28 cellular contexts compared by ENCODE assay signal in the genomic region with DNA sequence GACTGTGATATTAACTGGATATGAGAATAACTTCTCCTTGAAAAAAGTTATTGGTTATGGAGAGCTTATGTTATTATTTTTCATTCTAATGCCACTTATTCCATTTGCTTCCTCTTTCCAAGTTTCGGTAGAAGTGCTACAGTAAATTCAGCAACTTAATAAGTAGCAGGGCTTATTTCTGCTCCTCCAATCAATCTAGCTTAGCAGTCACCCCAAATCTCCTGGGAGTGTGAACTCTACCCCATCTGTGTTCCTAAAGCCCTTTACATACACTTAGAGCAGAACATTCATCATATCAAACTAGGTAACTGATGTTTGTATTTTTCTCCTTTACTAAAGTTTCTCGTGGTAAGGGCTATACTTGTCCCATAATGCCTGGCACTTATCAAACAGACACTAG. TPM values are rescaled to one million over a fixed set of nuclear protein-coding genes. Genes with fewer than 3 reads are reported as not detected.
DNase-seq lines count a peak whose midpoint lies in the region; ATAC-seq and TF ChIP-seq lines count a peak whose summit lies in the region.
"Had no signal": no experiment of that assay in that cellular context is flagged by ENCODE, and none has a peak within 500 bp of the region (broad histone marks: within the 10 kb centered on the region; RNA-seq: fewer than 3 reads in every experiment).

No MANE protein-coding gene starts in this region.

- peaks cover 57% of the 10 kb centered on the region for H3K4me1 Mint-ChIP-seq in stimulated activated naive CD8-positive, alpha-beta T cell treated with anti-CD3 and anti-CD28 coated beads, Interleukin-15, Interleukin-2, amounts not matched to agents 100 ng/mL and 50 ng/mL, for 24 hours (ENCODE audit: low read depth)
- no peaks in the 10 kb centered on the region for H3K4me1 Mint-ChIP-seq in endothelial cell (ENCODE audit: unreplicated experiment)

- intact Hi-C loops in left ventricle myocardium inferior (cut with micrococcal nuclease) = no loop called here

- in situ Hi-C loops in brain microvascular endothelial cell (cut with HindIII; ENCODE audit: low pct_ligation_motif_present, low sequenced_read_pairs) = no loop called here

- H3K27ac ChIP-seq in brain microvascular endothelial cell = peak overlapping the region; percentile 77
- no peak overlapping the region for H3K27ac ChIP-seq in left ventricle myocardium inferior (replicated peaks)
- H3K27ac ChIP-seq: hepatocyte, RWPE1 had no signal

- TF ChIP-seq CTCF in brain microvascular endothelial cell (IDR thresholded peaks at IDR 0.05; ENCODE audit: low read depth, low read length, missing control alignments) (no peak), endothelial cell (IDR thresholded peaks at IDR 0.05; ENCODE audit: unreplicated experiment) (no peak), left ventricle myocardium inferior (IDR thresholded peaks at IDR 0.05; ENCODE audit: borderline replicate concordance) (no peak)

- peaks cover 7% of the 10 kb centered on the region for H3K36me3 Mint-ChIP-seq in stimulated activated naive CD8-positive, alpha-beta T cell treated with anti-CD3 and anti-CD28 coated beads, Interleukin-15, Interleukin-2, amounts not matched to agents 100 ng/mL and 50 ng/mL, for 24 hours (ENCODE audit: low read depth)
- no peaks in the 10 kb centered on the region for H3K36me3 Mint-ChIP-seq in endothelial cell (ENCODE audit: low read depth, unreplicated experiment)
- H3K36me3 Mint-ChIP-seq: naive B cell had no signal

- ATAC-seq in stimulated activated naive CD8-positive, alpha-beta T cell treated with anti-CD3 and anti-CD28 coated beads, Interleukin-15, Interleukin-2, amounts not matched to agents 100 U/mL and 50 U/mL, for 24 hours = no peak
- no peak for ATAC-seq in HG02759 (IDR thresholded peaks at IDR 0.05; ENCODE audit: unreplicated experiment)
- ATAC-seq: activated CD4-positive, CD25-positive, alpha-beta regulatory T cell treated with anti-CD3 and anti-CD28 coated beads, Interleukin-2, amount 50 U/mL, for 24 hours; left lobe of liver; stimulated activated memory B cell treated with anti-CD40 and anti-IgM and Interleukin-4, amounts not matched to agents 10 μg/mL and 1 μg/mL and 100 μg/mL, for 72 hours had no signal

- H3K36me3 ChIP-seq in brain microvascular endothelial cell (replicated peaks) (peaks cover 3% of the 10 kb centered on the region), left ventricle myocardium inferior (peaks cover 9% of the 10 kb centered on the region)

- no peaks in the 10 kb centered on the region for H3K27me3 Mint-ChIP-seq in stimulated activated naive CD8-positive, alpha-beta T cell treated with anti-CD3 and anti-CD28 coated beads, Interleukin-15, Interleukin-2, amounts not matched to agents 100 ng/mL and 50 ng/mL, for 24 hours
- no peaks in the 10 kb centered on the region for H3K27me3 Mint-ChIP-seq in endothelial cell (ENCODE audit: unreplicated experiment)
- H3K27me3 Mint-ChIP-seq: activated CD8-positive, alpha-beta T cell treated with anti-CD3 and anti-CD28 coated beads for 36 hours; brain; naive B cell; stimulated activated memory B cell treated with anti-CD40 and anti-IgM and Interleukin-4, amounts not matched to agents 10 μg/mL and 1 μg/mL and 100 μg/mL, for 72 hours had no signal

- no peak overlapping the region for H3K4me3 Mint-ChIP-seq in stimulated activated naive CD8-positive, alpha-beta T cell treated with anti-CD3 and anti-CD28 coated beads, Interleukin-15, Interleukin-2, amounts not matched to agents 100 ng/mL and 50 ng/mL, for 24 hours
- H3K4me3 Mint-ChIP-seq in endothelial cell (ENCODE audit: unreplicated experiment) = no peak overlapping the region
- H3K4me3 Mint-ChIP-seq: activated CD8-positive, alpha-beta T cell treated with anti-CD3 and anti-CD28 coated beads for 36 hours; brain; CD14-positive monocyte; immature natural killer cell; naive B cell; stimulated activated memory B cell treated with anti-CD40 and anti-IgM and Interleukin-4, amounts not matched to agents 10 μg/mL and 1 μg/mL and 100 μg/mL, for 72 hours had no signal

- no peaks in the 10 kb centered on the region for H3K27me3 ChIP-seq in brain microvascular endothelial cell (replicated peaks)
- no peaks in the 10 kb centered on the region for H3K27me3 ChIP-seq in left ventricle myocardium inferior (ENCODE audit: low read depth)
- H3K27me3 ChIP-seq: hepatocyte had no signal

- no peaks in the 10 kb centered on the region for H3K9me3 Mint-ChIP-seq in stimulated activated naive CD8-positive, alpha-beta T cell treated with anti-CD3 and anti-CD28 coated beads, Interleukin-15, Interleukin-2, amounts not matched to agents 100 ng/mL and 50 ng/mL, for 24 hours
- H3K9me3 Mint-ChIP-seq in endothelial cell (ENCODE audit: unreplicated experiment) = no peaks in the 10 kb centered on the region
- H3K9me3 Mint-ChIP-seq: activated CD8-positive, alpha-beta T cell treated with anti-CD3 and anti-CD28 coated beads for 36 hours; brain; immature natural killer cell; naive B cell; stimulated activated memory B cell treated with anti-CD40 and anti-IgM and Interleukin-4, amounts not matched to agents 10 μg/mL and 1 μg/mL and 100 μg/mL, for 72 hours had no signal

- H3K9me3 ChIP-seq in left ventricle myocardium inferior (replicated peaks) = no peaks in the 10 kb centered on the region

- peaks cover 9% of the 10 kb centered on the region for H3K4me1 ChIP-seq in left ventricle myocardium inferior

- no peak for DNase-seq in stimulated activated naive CD8-positive, alpha-beta T cell treated with anti-CD3 and anti-CD28 coated beads, Interleukin-15, Interleukin-2, amounts not matched to agents 100 U/mL and 50 U/mL, for 24 hours
- peak; percentile 20 for DNase-seq in NCI-H82 treated with DMSO at 0.1 percent for 48 hours (lab: John Stamatoyannopoulos, UW; ENCODE audit: unreplicated experiment)
- DNase-seq in brain microvascular endothelial cell = no peak
- DNase-seq in activated T-cell treated with anti-CD3 and anti-CD28 coated beads, Interleukin-2, amount 50 U/mL, for 1 hour = no peak
- no peak for DNase-seq in endothelial cell (ENCODE audit: low spot score)
- no peak for DNase-seq in left ventricle myocardium inferior
- DNase-seq: activated gamma-delta T cell treated with Interleukin-2 at 50 U/mL for 16 hours; effector memory CD4-positive, alpha-beta T cell; foreskin melanocyte; immature natural killer cell; naive B cell; NCI-H1694 treated with DMSO at 0.1 percent for 48 hours; NCI-H524 treated with DMSO at 0.1 percent for 48 hours; occipital lobe; stimulated activated CD4-positive, alpha-beta T cell treated with anti-CD3 and anti-CD28 coated beads, Interleukin-2, amount 100 ng/mL, for 48 hours; T1000 had no signal

- H3K27ac Mint-ChIP-seq in stimulated activated naive CD8-positive, alpha-beta T cell treated with anti-CD3 and anti-CD28 coated beads, Interleukin-15, Interleukin-2, amounts not matched to agents 100 ng/mL and 50 ng/mL, for 24 hours = peak overlapping the region; percentile 95
- H3K27ac Mint-ChIP-seq in endothelial cell (ENCODE audit: unreplicated experiment) = no peak overlapping the region
- H3K27ac Mint-ChIP-seq: CD14-positive monocyte; stimulated activated memory B cell treated with anti-CD40 and anti-IgM and Interleukin-4, amounts not matched to agents 10 μg/mL and 1 μg/mL and 100 μg/mL, for 72 hours had no signal

- no peak overlapping the region for H3K4me3 ChIP-seq in brain microvascular endothelial cell (ENCODE audit: low read depth, low read length)
- H3K4me3 ChIP-seq in left ventricle myocardium inferior = no peak overlapping the region
- H3K4me3 ChIP-seq: hepatocyte, K562, skin epidermis had no signal

RNA-seq across cellular contexts. Expression of a gene that starts 8.7 kb away (rescaled TPM):
- total RNA-seq in endothelial cell (ENCODE audit: unreplicated experiment) = 9.0 TPM
- total RNA-seq in left ventricle myocardium inferior = 13.4 TPM

RNA-seq across cellular contexts. Expression of a gene that starts 8.9 kb away (rescaled TPM):
- total RNA-seq in endothelial cell (ENCODE audit: unreplicated experiment) = 6.3 TPM
- total RNA-seq in left ventricle myocardium inferior = 1.6 TPM

RNA-seq across cellular contexts. Expression of a gene that starts 38.2 kb away (rescaled TPM):
- total RNA-seq in endothelial cell (ENCODE audit: unreplicated experiment) (49.4 TPM), left ventricle myocardium inferior (22.6 TPM)
